24 cellular contexts compared by ENCODE assay signal in genomic region chr1:203696673-203697072, GRCh38.
DNase-seq lines count a peak whose midpoint lies in the region; ATAC-seq, FAIRE-seq and TF ChIP-seq lines count a peak whose summit lies in the region.
"Had no signal": no experiment of that assay in that cellular context is flagged by ENCODE, and none has a peak within 500 bp of the region (broad histone marks: within the 10 kb centered on the region; RNA-seq: fewer than 3 reads in every experiment).

No MANE protein-coding gene starts in this region.

- no peaks in the 10 kb centered on the region for H3K27me3 ChIP-seq in CD4-positive, alpha-beta T cell (ENCODE audit: control insufficient read depth, insufficient read depth, low read length)
- H3K27me3 ChIP-seq in osteoblast (ENCODE audit: insufficient read depth, low read length), result no peaks in the 10 kb centered on the region
- H3K27me3 ChIP-seq: upper lobe of right lung had no signal

- CTCF ChIA-PET in CD4-positive, alpha-beta T cell (lab: Charles Lee), result interaction anchor here (1.9 to 6.7 kb wide), 2 partner anchors 23 to 71 kb away, joined by 4 to 86 read pairs; partner anchors contain the start of gene ATP2B4

- H3K4me3 ChIP-seq in coronary artery (no peak overlapping the region), osteoblast (ENCODE audit: insufficient read depth, low read length) (no peak overlapping the region)
- H3K4me3 ChIP-seq: upper lobe of right lung had no signal

- H2AFZ ChIP-seq in osteoblast (ENCODE audit: low read length), result no peak overlapping the region

- peak; percentile 83 for FAIRE-seq in HTR-8/SVneo (lab: Jason Lieb, UNC)
- FAIRE-seq: kidney had no signal

- POLR2A ChIA-PET in CD4-positive, alpha-beta T cell (lab: Charles Lee), result interaction anchor here (2.1 kb wide), 1 partner anchor 70 kb away, joined by 5 read pairs; the partner anchor contains the start of gene ATP2B4

- H3K27ac ChIP-seq in CD4-positive, alpha-beta T cell (ENCODE audit: low read depth, low read length), result peak overlapping the region; percentile 46
- peak overlapping the region; percentile 78 to 93 for H3K27ac ChIP-seq in coronary artery
- H3K27ac ChIP-seq in osteoblast (ENCODE audit: low read depth, low read length), result peak overlapping the region; percentile 0
- H3K27ac ChIP-seq: upper lobe of right lung had no signal

- H3K9me3 ChIP-seq in CD4-positive, alpha-beta T cell (ENCODE audit: control insufficient read depth, low read length), result no peaks in the 10 kb centered on the region
- H3K9me3 ChIP-seq in osteoblast (ENCODE audit: low read depth, low read length), result no peaks in the 10 kb centered on the region
- H3K9me3 ChIP-seq: Caco-2, upper lobe of right lung had no signal

- TF ChIP-seq POLR2A in erythroblast (IDR thresholded peaks at IDR 0.05; ENCODE audit: low read length), result no peak

- peaks cover 50% of the 10 kb centered on the region for H3K36me3 ChIP-seq in osteoblast (ENCODE audit: insufficient read depth, low read length)

- H3K4me3 Mint-ChIP-seq in CD4-positive, alpha-beta T cell, result no peak overlapping the region
- H3K4me3 Mint-ChIP-seq: endodermal cell; neural crest cell; stimulated activated naive B cell treated with anti-CD40 and anti-IgM and Interleukin-4, amounts not matched to agents 10 μg/mL and 1 μg/mL and 100 μg/mL, for 72 hours had no signal

- peak overlapping the region; percentile 45 for H3K27ac Mint-ChIP-seq in CD4-positive, alpha-beta T cell
- H3K27ac Mint-ChIP-seq: endodermal cell; stimulated activated naive B cell treated with anti-CD40 and anti-IgM and Interleukin-4, amounts not matched to agents 10 μg/mL and 1 μg/mL and 100 μg/mL, for 72 hours had no signal

- peaks cover 48% of the 10 kb centered on the region for H3K4me1 Mint-ChIP-seq in CD4-positive, alpha-beta T cell (ENCODE audit: low read depth)
- H3K4me1 Mint-ChIP-seq: neural crest cell had no signal

- DNase-seq in CD4-positive, alpha-beta T cell, result no peak
- DNase-seq in HTR-8/SVneo (ENCODE audit: insufficient read length, low spot score) (no peak), coronary artery (ENCODE audit: low spot score) (no peak), osteoblast (ENCODE audit: insufficient read length, low spot score, missing footprints) (no peak), left colon (no peak), erythroblast (lab: John Stamatoyannopoulos, UW) (no peak)
- no peak for DNase-seq in stimulated activated CD4-positive, alpha-beta T cell treated with anti-CD3 and anti-CD28 coated beads, Interleukin-2, amount 100 ng/mL, for 24 hours
- DNase-seq: activated CD8-positive, alpha-beta memory T cell treated with anti-CD3 and anti-CD28 coated beads for 24 hours; activated gamma-delta T cell; Caco-2; cerebellar nuclear complex; endodermal cell; hypothalamus; kidney; mesendoderm; NCI-H1048; NCI-H2081; NCI-H526; right cardiac atrium; stimulated activated CD4-positive, alpha-beta T cell treated with anti-CD3 and anti-CD28 coated beads, Interleukin-15, amount 100 ng/mL, for 24 hours; stimulated activated naive B cell treated with anti-CD40 and anti-IgM and Interleukin-4, amounts not matched to agents 10 μg/mL and 1 μg/mL and 100 μg/mL, for 72 hours; SW 1271; upper lobe of right lung had no signal

- TF ChIP-seq CTCF in CD4-positive, alpha-beta T cell (IDR thresholded peaks at IDR 0.05), result no peak
- TF ChIP-seq CTCF in coronary artery (IDR thresholded peaks at IDR 0.05) (no peak), osteoblast (IDR thresholded peaks at IDR 0.05; ENCODE audit: extremely low read depth, low read depth, low read length) (no peak)

- intact Hi-C loops in CD4-positive, alpha-beta T cell (cut with DNase I, micrococcal nuclease), result no loop called here
- intact Hi-C loops in left colon (cut with DNase I, micrococcal nuclease), result loop anchor here in 1 of 2 donors (10.0 kb wide), 1 partner anchor 72 kb away; the partner anchor contains the start of gene ATP2B4

- peaks cover 70% of the 10 kb centered on the region for H3K36me3 Mint-ChIP-seq in CD4-positive, alpha-beta T cell (ENCODE audit: low read depth)
- H3K36me3 Mint-ChIP-seq: stimulated activated naive B cell treated with anti-CD40 and anti-IgM and Interleukin-4, amounts not matched to agents 10 μg/mL and 1 μg/mL and 100 μg/mL, for 72 hours had no signal

- no peak for ATAC-seq in CD4-positive, alpha-beta T cell (ENCODE audit: poor library complexity)
- ATAC-seq in left colon, result no peak
- ATAC-seq: right cardiac atrium; stimulated activated naive B cell treated with anti-CD40 and anti-IgM and Interleukin-4, amounts not matched to agents 10 μg/mL and 1 μg/mL and 100 μg/mL, for 72 hours; upper lobe of right lung had no signal

- H3K9me3 Mint-ChIP-seq in CD4-positive, alpha-beta T cell, result no peaks in the 10 kb centered on the region
- H3K9me3 Mint-ChIP-seq: endodermal cell; neural crest cell; stimulated activated naive B cell treated with anti-CD40 and anti-IgM and Interleukin-4, amounts not matched to agents 10 μg/mL and 1 μg/mL and 100 μg/mL, for 72 hours had no signal

- H3K79me2 ChIP-seq in osteoblast (ENCODE audit: insufficient read depth, low read length), result peaks cover 81% of the 10 kb centered on the region

- no peak overlapping the region for H3K4me2 ChIP-seq in osteoblast (ENCODE audit: insufficient read depth, low read length)

- H3K4me1 ChIP-seq in osteoblast (ENCODE audit: insufficient read depth, low read length), result peaks cover 22% of the 10 kb centered on the region

- no peaks in the 10 kb centered on the region for H3K27me3 Mint-ChIP-seq in CD4-positive, alpha-beta T cell
- H3K27me3 Mint-ChIP-seq: stimulated activated naive B cell treated with anti-CD40 and anti-IgM and Interleukin-4, amounts not matched to agents 10 μg/mL and 1 μg/mL and 100 μg/mL, for 72 hours had no signal

- H4K20me1 ChIP-seq in osteoblast (ENCODE audit: insufficient read depth, low read length), result peaks cover 32% of the 10 kb centered on the region

Comparison
In these comparisons a context has a peak if more than half of its experiments do, and no peak if none do; other contexts are left out.
1. H3K27ac ChIP-seq: peak in every context shown above with its lines; median percentile 86 in coronary artery; 46 in CD4-positive, alpha-beta T cell; 0 in osteoblast.